ENCODE assay signal across 9 cellular contexts in genomic region chr19:10419200-10419645, GRCh38. TPM values are rescaled to one million over a fixed set of nuclear protein-coding genes. Genes with fewer than 3 reads are reported as not detected.
DNase-seq lines count a peak whose midpoint lies in the region; ATAC-seq and TF ChIP-seq lines count a peak whose summit lies in the region.
"Had no signal": no experiment of that assay in that cellular context is flagged by ENCODE, and none has a peak within 500 bp of the region (broad histone marks: within the 10 kb centered on the region; RNA-seq: fewer than 3 reads in every experiment).

No MANE protein-coding gene starts in this region.

- H3K9me3 ChIP-seq in CD4-positive, alpha-beta memory T cell (ENCODE audit: control insufficient read depth in 1 of 2, low read length in 2 of 2), result no peaks in the 10 kb centered on the region
- H3K9me3 ChIP-seq in HUES64 (ENCODE audit: insufficient read depth, low read depth, low read length) (no peaks in the 10 kb centered on the region), prostate gland (no peaks in the 10 kb centered on the region), colonic mucosa (no peaks in the 10 kb centered on the region)
- no peaks in the 10 kb centered on the region for H3K9me3 ChIP-seq in naive thymus-derived CD4-positive, alpha-beta T cell (ENCODE audit: control insufficient read depth in 2 of 3, low read length in 3 of 3)
- H3K9me3 ChIP-seq: neutrophil had no signal

- H3K27me3 Mint-ChIP-seq in CD4-positive, alpha-beta memory T cell, result peaks cover 41 to 51% of the 10 kb centered on the region in 2 donors
- peaks cover 26 to 49% (median 40%) of the 10 kb centered on the region in 5 donors for H3K27me3 Mint-ChIP-seq in naive thymus-derived CD4-positive, alpha-beta T cell

- H3K9ac ChIP-seq in HUES64 (ENCODE audit: low read depth, low read length) (peak overlapping the region; percentile 31), colonic mucosa (ENCODE audit: low read depth in 2 of 2, low read length in 2 of 2) (no peak overlapping the region)

- no peak for TF ChIP-seq POLR2A in prostate gland (IDR thresholded peaks at IDR 0.05)

- peak overlapping the region; percentile 57 to 98 (median 89) for H3K27ac Mint-ChIP-seq in CD4-positive, alpha-beta memory T cell
- H3K27ac Mint-ChIP-seq in naive thymus-derived CD4-positive, alpha-beta T cell, result peak overlapping the region; percentile 29 to 91 (median 74)

- TF ChIP-seq CTCF in prostate gland (IDR thresholded peaks at IDR 0.05) (no peak), colonic mucosa (IDR thresholded peaks at IDR 0.05) (no peak)

- H3K4me3 Mint-ChIP-seq in CD4-positive, alpha-beta memory T cell, result peak overlapping the region; percentile 51 to 84 (median 76)
- H3K4me3 Mint-ChIP-seq in naive thymus-derived CD4-positive, alpha-beta T cell, result peak overlapping the region; percentile 43 to 96 (median 78)

- ATAC-seq in naive thymus-derived CD4-positive, alpha-beta T cell, result no peak
- ATAC-seq in GM19035 (IDR thresholded peaks at IDR 0.05; ENCODE audit: unreplicated experiment), result no peak
- no peak for ATAC-seq in HG03342 (IDR thresholded peaks at IDR 0.05; ENCODE audit: unreplicated experiment)

- under 1% methylated on average over 35 of the region's 40 CpGs for WGBS in HUES64
- 1% methylated on average over 29 of the region's 40 CpGs for WGBS in prostate gland

- H3K4me1 Mint-ChIP-seq in CD4-positive, alpha-beta memory T cell, result peaks cover 29 to 68% (median 48%) of the 10 kb centered on the region in 4 donors
- peaks cover 27 to 64% (median 43%) of the 10 kb centered on the region in 7 donors for H3K4me1 Mint-ChIP-seq in naive thymus-derived CD4-positive, alpha-beta T cell

- peaks cover 54% of the 10 kb centered on the region for H3K27me3 ChIP-seq in CD4-positive, alpha-beta memory T cell (ENCODE audit: insufficient read depth, low read length)
- H3K27me3 ChIP-seq in HUES64 (ENCODE audit: insufficient read depth, low read length) (peaks cover 90% of the 10 kb centered on the region), prostate gland (replicated peaks; ENCODE audit: insufficient read depth) (peaks cover 30% of the 10 kb centered on the region), colonic mucosa (peaks cover 58% of the 10 kb centered on the region)
- H3K27me3 ChIP-seq in naive thymus-derived CD4-positive, alpha-beta T cell (ENCODE audit: control insufficient read depth in 2 of 2, insufficient read depth in 2 of 2, low read length in 2 of 2), result peaks cover 18 to 41% of the 10 kb centered on the region in 2 donors

- peaks cover 67% of the 10 kb centered on the region for H3K4me1 ChIP-seq in CD4-positive, alpha-beta memory T cell (ENCODE audit: insufficient read depth, low read length)
- peaks cover 16% of the 10 kb centered on the region for H3K4me1 ChIP-seq in HUES64 (ENCODE audit: insufficient read depth, low read length)
- peaks cover 41 to 45% of the 10 kb centered on the region in 2 donors for H3K4me1 ChIP-seq in naive thymus-derived CD4-positive, alpha-beta T cell (ENCODE audit: control insufficient read depth in 2 of 2, insufficient read depth in 2 of 2, low read length in 2 of 2)
- H3K4me1 ChIP-seq in prostate gland (replicated peaks), result peaks cover 13% of the 10 kb centered on the region
- H3K4me1 ChIP-seq in colonic mucosa, result peaks cover 11% of the 10 kb centered on the region

- peaks cover 0 to 7% of the 10 kb centered on the region in 2 donors for H3K36me3 Mint-ChIP-seq in CD4-positive, alpha-beta memory T cell
- peaks cover 0 to 22% (median 3%) of the 10 kb centered on the region in 5 donors for H3K36me3 Mint-ChIP-seq in naive thymus-derived CD4-positive, alpha-beta T cell

- peak in 1 of 5 donors; percentile 69 for DNase-seq in CD4-positive, alpha-beta memory T cell
- DNase-seq in astrocyte of the hippocampus (ENCODE audit: low read depth, low spot score) (peak; percentile 31), prostate gland (ENCODE audit: low spot score) (no peak), colonic mucosa (no peak)
- peak in 1 of 9 donors; percentile 38 for DNase-seq in naive thymus-derived CD4-positive, alpha-beta T cell

- POLR2A ChIA-PET in CD4-positive, alpha-beta memory T cell (lab: Charles Lee; ENCODE audit: partially characterized antibody), result interaction anchor here (20.6 to 26.5 kb wide), 2 partner anchors 5 to 10 kb away, joined by 470 read pairs; partner anchors contain the start of genes CDC37 and PDE4A
- POLR2A ChIA-PET in naive thymus-derived CD4-positive, alpha-beta T cell (lab: Charles Lee), result interaction anchor here (3.9 kb wide), 1 partner anchor 14 kb away, joined by 32 read pairs; the partner anchor contains the start of gene CDC37

- H3K9me3 Mint-ChIP-seq in CD4-positive, alpha-beta memory T cell, result peaks cover 0 to 7% (median 0%) of the 10 kb centered on the region in 8 donors
- H3K9me3 Mint-ChIP-seq in naive thymus-derived CD4-positive, alpha-beta T cell, result peaks cover 0 to 6% (median 0%) of the 10 kb centered on the region in 11 donors

- H3K27ac ChIP-seq in CD4-positive, alpha-beta memory T cell (ENCODE audit: low read depth, low read length), result no peak overlapping the region
- no peak overlapping the region for H3K27ac ChIP-seq in HUES64 (ENCODE audit: low read depth, low read length)
- H3K27ac ChIP-seq in naive thymus-derived CD4-positive, alpha-beta T cell (ENCODE audit: low read depth, low read length), result no peak overlapping the region
- H3K27ac ChIP-seq in prostate gland, result no peak overlapping the region
- H3K27ac ChIP-seq in colonic mucosa, result no peak overlapping the region
- H3K27ac ChIP-seq: neutrophil had no signal

- H3K4me3 ChIP-seq in CD4-positive, alpha-beta memory T cell (ENCODE audit: low read length in 2 of 2), result peak overlapping the region in 1 of 2 donors; percentile 46
- peak overlapping the region; percentile 62 for H3K4me3 ChIP-seq in HUES64 (ENCODE audit: low read length)
- peak overlapping the region; percentile 12 for H3K4me3 ChIP-seq in naive thymus-derived CD4-positive, alpha-beta T cell (ENCODE audit: low read length)
- H3K4me3 ChIP-seq in prostate gland, result no peak overlapping the region
- H3K4me3 ChIP-seq in colonic mucosa, result no peak overlapping the region

- no peaks in the 10 kb centered on the region for H3K36me3 ChIP-seq in CD4-positive, alpha-beta memory T cell (ENCODE audit: insufficient read depth, low read length)
- H3K36me3 ChIP-seq in HUES64 (ENCODE audit: insufficient read depth, low read length) (no peaks in the 10 kb centered on the region), prostate gland (no peaks in the 10 kb centered on the region), colonic mucosa (no peaks in the 10 kb centered on the region)
- H3K36me3 ChIP-seq in naive thymus-derived CD4-positive, alpha-beta T cell (ENCODE audit: control insufficient read depth in 2 of 3, insufficient read depth in 3 of 3, low read length in 3 of 3), result no peaks in the 10 kb centered on the region
- H3K36me3 ChIP-seq: neutrophil had no signal

- CTCF ChIA-PET in CD4-positive, alpha-beta memory T cell (lab: Charles Lee; ENCODE audit: partially characterized antibody), result interaction anchor here (8.1 to 8.6 kb wide), 2 partner anchors 6 to 14 kb away, joined by 117 to 232 read pairs; partner anchors contain the start of genes CDC37 and PDE4A
- CTCF ChIA-PET in naive thymus-derived CD4-positive, alpha-beta T cell (lab: Charles Lee), result interaction anchor here (7.7 kb wide), 1 partner anchor 14 kb away, joined by 97 read pairs; the partner anchor contains the start of gene CDC37

- intact Hi-C loops in CD4-positive, alpha-beta memory T cell (cut with micrococcal nuclease), result no loop called here
- intact Hi-C loops in naive thymus-derived CD4-positive, alpha-beta T cell (cut with micrococcal nuclease), result loop anchor here in 1 of 2 donors (2.0 kb wide), 1 partner anchor 150 kb away; the partner anchor contains the start of gene CDKN2D
- intact Hi-C loops in prostate gland (cut with DNase I), result no loop called here
- intact Hi-C loops in colonic mucosa (cut with DNase I), result no loop called here

RNA-seq across cellular contexts. Expression of gene PDE4A, which starts 1.1 kb away (rescaled TPM):
- 1 to 10 TPM; 2.5 to 3.3 TPM for total RNA-seq in CD4-positive, alpha-beta memory T cell
- 1 to 10 TPM in 1 of 2 donors, under 1 TPM in 1; 0.81 to 5.6 TPM for polyA plus RNA-seq in CD4-positive, alpha-beta memory T cell
- polyA plus RNA-seq in HUES64 (2013, experiment 1 of 2), result 1.7 TPM
- 2.5 TPM for polyA plus RNA-seq in HUES64 (2013, experiment 2 of 2)
- 10 to 100 TPM in 2 of 5 experiments, 1 to 10 TPM in 2, under 1 TPM in 1; 0.59 to 51.8 (median 5.0) TPM for total RNA-seq in naive thymus-derived CD4-positive, alpha-beta T cell
- 1 to 10 TPM in 1 of 2 donors, under 1 TPM in 1; 0.47 to 2.0 TPM for polyA plus RNA-seq in naive thymus-derived CD4-positive, alpha-beta T cell
- total RNA-seq in prostate gland (10 to 100 TPM; 14.5 to 15.1 TPM), colonic mucosa (10 to 100 TPM in 1 of 2 donors, 1 to 10 TPM in 1; 8.6 to 13.8 TPM)

RNA-seq across cellular contexts. Expression of gene CDC37, which starts 15.9 kb away (rescaled TPM):
- total RNA-seq in CD4-positive, alpha-beta memory T cell, result 100 to 1,000 TPM; 180 to 185 TPM
- 10 to 100 TPM; 51.8 to 87.1 TPM for polyA plus RNA-seq in CD4-positive, alpha-beta memory T cell
- 160 TPM for polyA plus RNA-seq in HUES64 (2013, experiment 1 of 2)
- polyA plus RNA-seq in HUES64 (2013, experiment 2 of 2), result 142 TPM
- 100 to 1,000 TPM; 169 to 229 (median 180) TPM for total RNA-seq in naive thymus-derived CD4-positive, alpha-beta T cell
- 10 to 100 TPM; 62.8 to 99.2 TPM for polyA plus RNA-seq in naive thymus-derived CD4-positive, alpha-beta T cell
- total RNA-seq in prostate gland, result 100 to 1,000 TPM; 135 to 159 TPM
- total RNA-seq in colonic mucosa, result 100 to 1,000 TPM; 128 to 286 TPM

RNA-seq across cellular contexts. Expression of gene TYK2, which starts 38.9 kb away (rescaled TPM):
- total RNA-seq in CD4-positive, alpha-beta memory T cell, result 100 to 1,000 TPM; 297 to 314 TPM
- polyA plus RNA-seq in CD4-positive, alpha-beta memory T cell, result 10 to 100 TPM; 33.3 to 77.2 TPM
- polyA plus RNA-seq in HUES64 (2013, experiment 1 of 2), result 27.7 TPM
- 24.0 TPM for polyA plus RNA-seq in HUES64 (2013, experiment 2 of 2)
- total RNA-seq in naive thymus-derived CD4-positive, alpha-beta T cell, result 100 to 1,000 TPM; 224 to 346 (median 284) TPM
- polyA plus RNA-seq in naive thymus-derived CD4-positive, alpha-beta T cell, result 10 to 100 TPM; 45.4 to 55.6 TPM
- total RNA-seq in prostate gland (100 to 1,000 TPM in 1 of 2 donors, 10 to 100 TPM in 1; 90.8 to 161 TPM), colonic mucosa (100 to 1,000 TPM in 1 of 2 donors, 10 to 100 TPM in 1; 76.3 to 148 TPM)

Comparison
In these comparisons a context has a peak if more than half of its experiments do, and no peak if none do; other contexts are left out.
1. H3K4me3 ChIP-seq: peak in HUES64 (single experiment) and naive thymus-derived CD4-positive, alpha-beta T cell (single experiment); none in prostate gland (0 of 2) and colonic mucosa (single experiment).